ENCODE assay signal across 10 cellular contexts in the genomic region with DNA sequence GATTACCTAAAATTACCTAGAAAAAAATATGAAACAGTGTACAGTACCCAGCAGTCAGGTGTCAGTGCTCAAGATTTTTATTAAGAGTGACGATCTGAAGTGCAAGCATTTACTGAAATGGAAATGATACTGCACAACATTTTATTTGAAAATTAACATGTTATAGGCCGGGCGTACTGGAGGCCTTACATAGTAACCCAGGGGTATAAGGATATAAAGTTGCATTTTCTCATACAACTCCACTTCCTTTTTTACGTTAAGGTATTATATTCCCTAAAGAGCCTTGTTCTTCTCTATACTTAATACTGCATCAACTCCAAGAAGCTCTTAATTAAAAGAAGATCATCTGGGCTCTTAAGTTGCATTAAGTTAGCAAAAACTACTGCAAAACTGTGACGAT. TPM values are rescaled to one million over a fixed set of nuclear protein-coding genes. Genes with fewer than 3 reads are reported as not detected.
DNase-seq lines count a peak whose midpoint lies in the region; ATAC-seq, FAIRE-seq and TF ChIP-seq lines count a peak whose summit lies in the region.
"Had no signal": no experiment of that assay in that cellular context is flagged by ENCODE, and none has a peak within 500 bp of the region (broad histone marks: within the 10 kb centered on the region; RNA-seq: fewer than 3 reads in every experiment).

No MANE protein-coding gene starts in this region.

- no peak overlapping the region for H2AFZ ChIP-seq in astrocyte (ENCODE audit: low read depth, low read length)
- H2AFZ ChIP-seq in mesenchymal stem cell (ENCODE audit: low read depth, low read length): no peak overlapping the region

- no peak overlapping the region for H3K23ac ChIP-seq in mesenchymal stem cell (ENCODE audit: low read length in 2 of 2)

- no peak overlapping the region for H2AK5ac ChIP-seq in mesenchymal stem cell (ENCODE audit: low read length, severe bottlenecking)

- no peak overlapping the region for H2BK12ac ChIP-seq in mesenchymal stem cell (ENCODE audit: low read length in 2 of 2)

- no peak overlapping the region for H2BK15ac ChIP-seq in mesenchymal stem cell (ENCODE audit: low read depth, poor library complexity, severe bottlenecking)

- CTCF ChIA-PET in activated naive CD4-positive, alpha-beta T cell treated with anti-CD3 and anti-CD28 coated beads, Interleukin-2, amount 10 ng/mL, durations not matched to agents 7 days and 5 days (lab: Charles Lee): interaction anchor here (1.2 to 1.7 kb wide), 2 partner anchors 8 to 36 kb away, joined by 3 to 6 read pairs; no protein-coding TSS in a partner anchor

- H3K79me1 ChIP-seq in mesenchymal stem cell (replicated peaks; ENCODE audit: low read length, poor library complexity, severe bottlenecking): peaks cover 4% of the 10 kb centered on the region

- peaks cover 46% of the 10 kb centered on the region for H3K36me3 Mint-ChIP-seq in activated naive CD4-positive, alpha-beta T cell treated with anti-CD3 and anti-CD28 coated beads, Interleukin-2, amount 10 ng/mL, durations not matched to agents 7 days and 5 days
- no peaks in the 10 kb centered on the region for H3K36me3 Mint-ChIP-seq in astrocyte (ENCODE audit: low read depth, unreplicated experiment)

- no peak for TF ChIP-seq POLR2A in upper lobe of left lung (IDR thresholded peaks at IDR 0.05)

- no peaks in the 10 kb centered on the region for H3K9me3 ChIP-seq in astrocyte (ENCODE audit: insufficient read depth, low read depth, low read length)
- H3K9me3 ChIP-seq in mesenchymal stem cell (ENCODE audit: control insufficient read depth, low read length): no peaks in the 10 kb centered on the region
- H3K9me3 ChIP-seq in upper lobe of left lung: no peaks in the 10 kb centered on the region

- 95% methylated on average over 4 of the region's 5 CpGs for WGBS in mesenchymal stem cell
- 20 to 30% methylated on average over 5 of the region's 5 CpGs for WGBS in upper lobe of left lung, 2 donors

- H4K20me1 ChIP-seq in astrocyte (ENCODE audit: insufficient read depth, low read length): peaks cover 58% of the 10 kb centered on the region

- TF ChIP-seq EP300 in upper lobe of left lung (IDR thresholded peaks at IDR 0.05): no peak

- peak overlapping the region; percentile 37 for H3K4me3 ChIP-seq in astrocyte (ENCODE audit: insufficient read depth, low read depth, low read length)
- peak overlapping the region in 1 of 2 experiments; percentile 89 for H3K4me3 ChIP-seq in mesenchymal stem cell (ENCODE audit: insufficient read depth in 1 of 2, low read depth in 1 of 2, low read length in 2 of 2)
- peak overlapping the region in 3 of 4 donors; percentile 3 to 30 (median 27) for H3K4me3 ChIP-seq in upper lobe of left lung

- H3K4me1 ChIP-seq in astrocyte (ENCODE audit: insufficient read depth, low read length) (peaks cover 28% of the 10 kb centered on the region), mesenchymal stem cell (ENCODE audit: control insufficient read depth, insufficient read depth, low read depth, low read length) (peaks cover 1% of the 10 kb centered on the region), upper lobe of left lung (peaks cover 40 to 52% (median 45%) of the 10 kb centered on the region in 4 donors)

- peaks cover 80% of the 10 kb centered on the region for H3K79me2 ChIP-seq in astrocyte (ENCODE audit: insufficient read depth, low read length)

- H3K9me3 Mint-ChIP-seq in activated naive CD4-positive, alpha-beta T cell treated with anti-CD3 and anti-CD28 coated beads, Interleukin-2, amount 10 ng/mL, durations not matched to agents 7 days and 5 days: no peaks in the 10 kb centered on the region
- no peaks in the 10 kb centered on the region for H3K9me3 Mint-ChIP-seq in astrocyte (ENCODE audit: unreplicated experiment)

- peak overlapping the region; percentile 59 for H3K9ac ChIP-seq in astrocyte (ENCODE audit: low read length)
- peak overlapping the region; percentile 94 for H3K9ac ChIP-seq in mesenchymal stem cell (ENCODE audit: low read length)

- DNase-seq in activated naive CD4-positive, alpha-beta T cell treated with anti-CD3 and anti-CD28 coated beads, Interleukin-2, amount 10 ng/mL, durations not matched to agents 7 days and 5 days: no peak
- no peak for DNase-seq in activated naive CD4-positive, alpha-beta T cell treated with Interleukin-2 at 50 U/mL for 16 hours
- DNase-seq in astrocyte (ENCODE audit: low read depth) (no peak), mesenchymal stem cell (no peak), upper lobe of left lung (no peak), DMS 273 treated with DMSO at 0.1 percent for 48 hours (lab: John Stamatoyannopoulos, UW) (no peak)
- DNase-seq in central memory CD4-positive, alpha-beta T cell: no peak
- DNase-seq: NCI-H1092 treated with DMSO at 0.1 percent for 48 hours had no signal

- peak overlapping the region; percentile 29 for H3K27ac ChIP-seq in astrocyte (ENCODE audit: low read depth, low read length)
- H3K27ac ChIP-seq in mesenchymal stem cell (ENCODE audit: low read length, poor library complexity, severe bottlenecking): no peak overlapping the region
- H3K27ac ChIP-seq in upper lobe of left lung: peak overlapping the region; percentile 34 to 96 (median 51)

- H3K18ac ChIP-seq in mesenchymal stem cell (ENCODE audit: low read depth in 1 of 2, low read length in 2 of 2): no peak overlapping the region

- H3K4me2 ChIP-seq in astrocyte (ENCODE audit: low read length) (peak overlapping the region; percentile 81), mesenchymal stem cell (ENCODE audit: low read length, poor library complexity, severe bottlenecking) (no peak overlapping the region)

- peak overlapping the region; percentile 99 for H3K27ac Mint-ChIP-seq in activated naive CD4-positive, alpha-beta T cell treated with anti-CD3 and anti-CD28 coated beads, Interleukin-2, amount 10 ng/mL, durations not matched to agents 7 days and 5 days
- no peak overlapping the region for H3K27ac Mint-ChIP-seq in astrocyte (ENCODE audit: unreplicated experiment)

- peaks cover 53% of the 10 kb centered on the region for H3K4me1 Mint-ChIP-seq in activated naive CD4-positive, alpha-beta T cell treated with anti-CD3 and anti-CD28 coated beads, Interleukin-2, amount 10 ng/mL, durations not matched to agents 7 days and 5 days
- H3K4me1 Mint-ChIP-seq in astrocyte (ENCODE audit: low read depth, unreplicated experiment): peaks cover 12% of the 10 kb centered on the region

- H3K27me3 ChIP-seq in astrocyte (ENCODE audit: insufficient read depth, low read length): no peaks in the 10 kb centered on the region
- no peaks in the 10 kb centered on the region for H3K27me3 ChIP-seq in mesenchymal stem cell (ENCODE audit: control insufficient read depth in 1 of 2, insufficient read depth in 1 of 2, low read length in 2 of 2)
- no peaks in the 10 kb centered on the region for H3K27me3 ChIP-seq in upper lobe of left lung

- TF ChIP-seq CTCF in astrocyte (IDR thresholded peaks at IDR 0.05; ENCODE audit: insufficient read depth, low read depth, low read length) (no peak), upper lobe of left lung (IDR thresholded peaks at IDR 0.05) (no peak)

- peaks cover 15% of the 10 kb centered on the region for H3K36me3 ChIP-seq in astrocyte (ENCODE audit: insufficient read depth, low read length)
- peaks cover 8 to 20% of the 10 kb centered on the region in 2 experiments for H3K36me3 ChIP-seq in mesenchymal stem cell (ENCODE audit: control insufficient read depth in 1 of 2, insufficient read depth in 2 of 2, low read depth in 1 of 2, low read length in 2 of 2)
- peaks cover 7 to 17% (median 12%) of the 10 kb centered on the region in 4 donors for H3K36me3 ChIP-seq in upper lobe of left lung

- H2BK5ac ChIP-seq in mesenchymal stem cell (ENCODE audit: low read depth, low read length, poor library complexity, severe bottlenecking): no peak overlapping the region

- H3K14ac ChIP-seq in mesenchymal stem cell (ENCODE audit: low read length in 2 of 2): no peak overlapping the region

- no peak overlapping the region for H3K4ac ChIP-seq in mesenchymal stem cell (ENCODE audit: low read depth in 1 of 2, low read length in 2 of 2)

- H3K27me3 Mint-ChIP-seq in activated naive CD4-positive, alpha-beta T cell treated with anti-CD3 and anti-CD28 coated beads, Interleukin-2, amount 10 ng/mL, durations not matched to agents 7 days and 5 days: no peaks in the 10 kb centered on the region
- no peaks in the 10 kb centered on the region for H3K27me3 Mint-ChIP-seq in astrocyte (ENCODE audit: low read depth, unreplicated experiment)

- H3K4me3 Mint-ChIP-seq in activated naive CD4-positive, alpha-beta T cell treated with anti-CD3 and anti-CD28 coated beads, Interleukin-2, amount 10 ng/mL, durations not matched to agents 7 days and 5 days: peak overlapping the region; percentile 94
- peak overlapping the region; percentile 54 for H3K4me3 Mint-ChIP-seq in astrocyte (ENCODE audit: unreplicated experiment)

- no peak overlapping the region for H4K91ac ChIP-seq in mesenchymal stem cell (ENCODE audit: low read length)

- H4K8ac ChIP-seq in mesenchymal stem cell (ENCODE audit: low read length): no peak overlapping the region

- ATAC-seq in upper lobe of left lung (ENCODE audit: low FRiP score in 2 of 2): no peak
- ATAC-seq in HG03442 (IDR thresholded peaks at IDR 0.05; ENCODE audit: unreplicated experiment): no peak

- no peak overlapping the region for H2BK120ac ChIP-seq in mesenchymal stem cell (ENCODE audit: low read depth, low read length)

- FAIRE-seq in astrocyte (lab: Jason Lieb, UNC): no peak
- FAIRE-seq: D721Med had no signal

RNA-seq across cellular contexts. Expression of a gene that starts 3.3 kb away (rescaled TPM):
- total RNA-seq in astrocyte (38.7 and 41.0 TPM in 2 replicates), upper lobe of left lung (10 to 100 TPM; 23.3 to 85.3 (median 50.4) TPM)
- 35.4 TPM for polyA plus RNA-seq in mesenchymal stem cell (2013, experiment 1 of 2)
- 37.9 TPM for polyA plus RNA-seq in mesenchymal stem cell (2013, experiment 2 of 2)

RNA-seq across cellular contexts. Expression of a gene that starts 48.3 kb away (rescaled TPM):
- total RNA-seq in astrocyte: 3.2 and 4.0 TPM in 2 replicates
- polyA plus RNA-seq in mesenchymal stem cell (2013, experiment 1 of 2): 4.8 TPM
- polyA plus RNA-seq in mesenchymal stem cell (2013, experiment 2 of 2): 4.5 TPM
- total RNA-seq in upper lobe of left lung: 1 to 10 TPM in 5 of 6 donors, under 1 TPM in 1; 0.74 to 4.2 (median 1.9) TPM

RNA-seq across cellular contexts. Expression of a gene that starts 48.9 kb away (rescaled TPM):
- 15.7 and 15.9 TPM in 2 replicates for total RNA-seq in astrocyte
- polyA plus RNA-seq in mesenchymal stem cell (2013, experiment 1 of 2): 9.8 TPM
- 10.9 TPM for polyA plus RNA-seq in mesenchymal stem cell (2013, experiment 2 of 2)
- total RNA-seq in upper lobe of left lung: 10 to 100 TPM in 2 of 6 donors, 1 to 10 TPM in 4; 3.1 to 25.6 (median 7.9) TPM
